Comparison of ENCODE assay signal across 10 cellular contexts in genomic region chr9:123174887-123175518, GRCh38.
DNase-seq lines count a peak whose midpoint lies in the region; ATAC-seq and TF ChIP-seq lines count a peak whose summit lies in the region.
"Had no signal": no experiment of that assay in that cellular context is flagged by ENCODE, and none has a peak within 500 bp of the region (broad histone marks: within the 10 kb centered on the region; RNA-seq: fewer than 3 reads in every experiment).

No MANE protein-coding gene starts in this region.

- H3K4me2 ChIP-seq in H9 (ENCODE audit: insufficient read depth, insufficient read length, low read length), result peak overlapping the region; percentile 22

- H2BK20ac ChIP-seq in H9 (ENCODE audit: low read depth, low read length, poor library complexity, severe bottlenecking), result peak overlapping the region; percentile 60

- H4K5ac ChIP-seq in H9 (ENCODE audit: insufficient read length, low read depth, low read length), result no peak overlapping the region

- no CpG with 5 or more reads among the region's 1 CpG for WGBS in H9 (ENCODE audit: extremely low coverage, insufficient read length, low lambda C conversion rate)
- 84% methylated on average over 1 of the region's 1 CpG for WGBS in suprapubic skin

- no peak overlapping the region for H3K9ac ChIP-seq in H9 (ENCODE audit: extremely low read depth, insufficient read length, low read length)

- peak overlapping the region; percentile 28 to 48; a peak in 3 of 5 replicates for H3K4me3 Mint-ChIP-seq in H9
- H3K4me3 Mint-ChIP-seq: T-helper 2 cell treated with Interferon-gamma antibody and Interleukin-4, amounts not matched to agents 5 μg/mL and 100 μg/mL, for 36 hours had no signal

- H3K4me1 Mint-ChIP-seq in H9, result peaks cover 68 to 79% of the 10 kb centered on the region in 2 experiments

- peaks cover 3% of the 10 kb centered on the region for H3K79me1 ChIP-seq in H9 (ENCODE audit: insufficient read depth, low read depth, low read length, poor library complexity, severe bottlenecking)

- H4K20me1 ChIP-seq in H9 (ENCODE audit: control insufficient read depth, insufficient read depth, insufficient read length), result no peaks in the 10 kb centered on the region

- TF ChIP-seq CTCF in H9 (conservative IDR thresholded peaks at IDR 0.05) (no peak), suprapubic skin (IDR thresholded peaks at IDR 0.05) (no peak)

- ATAC-seq in GM18867 (IDR thresholded peaks at IDR 0.05; ENCODE audit: unreplicated experiment) (peak; percentile 92), HG03558 (IDR thresholded peaks at IDR 0.05; ENCODE audit: extremely low read depth, unreplicated experiment) (peak; percentile 68)

- H3K27ac ChIP-seq in H9 (ENCODE audit: insufficient read length, low read depth, low read length) (peak overlapping the region; percentile 89), suprapubic skin (no peak overlapping the region)

- H2AK5ac ChIP-seq in H9 (ENCODE audit: insufficient read length, low read length), result no peak overlapping the region

- no peak overlapping the region for H3K18ac ChIP-seq in H9 (ENCODE audit: insufficient read length, low read depth, low read length)

- no peak overlapping the region for H2AFZ ChIP-seq in H9 (ENCODE audit: low read length)

- H2BK12ac ChIP-seq in H9 (ENCODE audit: insufficient read length, low read depth, low read length), result no peak overlapping the region

- no peak overlapping the region for H3K14ac ChIP-seq in H9 (ENCODE audit: insufficient read depth, low read length)

- DNase-seq in H9 (no peak), germinal center (ENCODE audit: low spot score) (peak; percentile 55), suprapubic skin (ENCODE audit: low spot score in 2 of 2) (no peak), putamen (ENCODE audit: low spot score) (no peak), NCI-H82 treated with DMSO at 0.1 percent for 48 hours (lab: John Stamatoyannopoulos, UW; ENCODE audit: unreplicated experiment) (no peak)
- DNase-seq in activated CD4-positive, alpha-beta T cell treated with anti-CD3 and anti-CD28 coated beads for 48 hours, result no peak

- no peak overlapping the region for H2BK5ac ChIP-seq in H9 (ENCODE audit: insufficient read length, low read length)

- no peak for TF ChIP-seq POLR2A in suprapubic skin (IDR thresholded peaks at IDR 0.05)

- no peak overlapping the region for H2BK15ac ChIP-seq in H9 (ENCODE audit: low read depth, low read length)

- H3K9me3 Mint-ChIP-seq in H9, result no peaks in the 10 kb centered on the region
- H3K9me3 Mint-ChIP-seq: T-helper 2 cell treated with Interferon-gamma antibody and Interleukin-4, amounts not matched to agents 5 μg/mL and 100 μg/mL, for 36 hours had no signal

- peaks cover 2 to 24% (median 10%) of the 10 kb centered on the region in 3 experiments; a peak in 6 of 7 replicates for H3K36me3 Mint-ChIP-seq in H9 (ENCODE audit: insufficient read depth in 1 of 3, low read depth in 3 of 3)

- H4K91ac ChIP-seq in H9 (ENCODE audit: insufficient read length, low read depth, low read length), result no peak overlapping the region

- peaks cover 11% of the 10 kb centered on the region for H3K4me1 ChIP-seq in H9 (ENCODE audit: insufficient read depth, low read length)
- H3K4me1 ChIP-seq in suprapubic skin, result peaks cover 2% of the 10 kb centered on the region

- peaks cover 2% of the 10 kb centered on the region; the same call in 1 of the 2 replicates for H3K79me2 ChIP-seq in H9 (ENCODE audit: insufficient read depth, low read length)

- H3K9me3 ChIP-seq in H9 (ENCODE audit: control insufficient read depth, low read depth, low read length) (no peaks in the 10 kb centered on the region), suprapubic skin (no peaks in the 10 kb centered on the region)

- no peak overlapping the region for H2BK120ac ChIP-seq in H9 (ENCODE audit: low read depth, low read length, poor library complexity, severe bottlenecking)

- peak overlapping the region; percentile 60 for H3T11ph ChIP-seq in H9 (ENCODE audit: low read length)

- no peak overlapping the region for H3K4me3 ChIP-seq in suprapubic skin

- no peak overlapping the region for H3K23ac ChIP-seq in H9 (ENCODE audit: insufficient read length, low read depth, low read length)

- no peak for TF ChIP-seq EP300 in suprapubic skin (IDR thresholded peaks at IDR 0.05)

- no peak overlapping the region; the same call in 1 of the 2 replicates for H3K4ac ChIP-seq in H9 (ENCODE audit: low read depth, low read length)

- H3K36me3 ChIP-seq in suprapubic skin, result peaks cover 3% of the 10 kb centered on the region

- peak overlapping the region; percentile 4 to 99 (median 98) for H3K27ac Mint-ChIP-seq in H9
- H3K27ac Mint-ChIP-seq: progenitor cell of endocrine pancreas; T-helper 2 cell treated with Interferon-gamma antibody and Interleukin-4, amounts not matched to agents 5 μg/mL and 100 μg/mL, for 36 hours had no signal

- H4K8ac ChIP-seq in H9 (replicated peaks; ENCODE audit: insufficient read length, low read depth, low read length), result no peak overlapping the region

- H3K27me3 Mint-ChIP-seq in H9 (ENCODE audit: low read depth), result no peaks in the 10 kb centered on the region
- H3K27me3 Mint-ChIP-seq: progenitor cell of endocrine pancreas had no signal

- no peaks in the 10 kb centered on the region for H3K23me2 ChIP-seq in H9 (ENCODE audit: insufficient read length, low read depth, low read length, poor library complexity, severe bottlenecking)

- H3K56ac ChIP-seq in H9 (ENCODE audit: insufficient read length, low read depth, low read length), result no peak overlapping the region

- H3K27me3 ChIP-seq in H9 (ENCODE audit: insufficient read depth, low read length) (no peaks in the 10 kb centered on the region), suprapubic skin (no peaks in the 10 kb centered on the region)
